ENCODE assay signal across 1 cellular context in genomic region chr4:56513517-56513916, GRCh38.
TF ChIP-seq lines count a peak whose summit lies in the region.

No MANE protein-coding gene starts in this region.

TF ChIP-seq in K562, 482 proteins besides CTCF, POLR2A, EP300 and RAD21 (continued from another document):
- TF ChIP-seq MTA2 (IDR thresholded peaks at IDR 0.05; ENCODE audit: low read depth) = peak; percentile 69; the same call in 1 of the 2 replicates
- no peak for TF ChIP-seq NR2F6 (CRISPR knock-in tag; IDR thresholded peaks at IDR 0.05)
- no peak for TF ChIP-seq ZNF584 (CRISPR knock-in tag; IDR thresholded peaks at IDR 0.05; ENCODE audit: low read depth)
- TF ChIP-seq TAL1 (IDR thresholded peaks at IDR 0.05) = peak; percentile 83
- peak; percentile 42; the same call in 1 of the 2 replicates for TF ChIP-seq JUND (IDR thresholded peaks at IDR 0.05; ENCODE audit: borderline replicate concordance, low read depth, low read length)
- TF ChIP-seq JUND (tag; IDR thresholded peaks at IDR 0.05; ENCODE audit: borderline replicate concordance, low read depth, low read length) = peak; percentile 22; the same call in 1 of the 3 replicates
- peak; percentile 50 for TF ChIP-seq GATA2 (CRISPR knock-in tag; IDR thresholded peaks at IDR 0.05)
- no peak for TF ChIP-seq ZNF140 (CRISPR knock-in tag; IDR thresholded peaks at IDR 0.05)
- no peak for TF ChIP-seq RBM17 (IDR thresholded peaks at IDR 0.05; ENCODE audit: borderline replicate concordance, low read depth, low read length)
- TF ChIP-seq NR4A1 (CRISPR knock-in tag; IDR thresholded peaks at IDR 0.05) = no peak
- TF ChIP-seq NR4A1 (tag; IDR thresholded peaks at IDR 0.05) = 0 out of 2 replicates have a peak, but pooled peaks have one; percentile 53
- no peak for TF ChIP-seq ZNF12 (CRISPR knock-in tag; IDR thresholded peaks at IDR 0.05)
- TF ChIP-seq SOX6 (IDR thresholded peaks at IDR 0.05) = peak; percentile 71
- no peak for TF ChIP-seq SAFB (IDR thresholded peaks at IDR 0.05; ENCODE audit: borderline replicate concordance, low read depth, low read length)
